ENCODE assay signal across 16 cellular contexts in the genomic region with DNA sequence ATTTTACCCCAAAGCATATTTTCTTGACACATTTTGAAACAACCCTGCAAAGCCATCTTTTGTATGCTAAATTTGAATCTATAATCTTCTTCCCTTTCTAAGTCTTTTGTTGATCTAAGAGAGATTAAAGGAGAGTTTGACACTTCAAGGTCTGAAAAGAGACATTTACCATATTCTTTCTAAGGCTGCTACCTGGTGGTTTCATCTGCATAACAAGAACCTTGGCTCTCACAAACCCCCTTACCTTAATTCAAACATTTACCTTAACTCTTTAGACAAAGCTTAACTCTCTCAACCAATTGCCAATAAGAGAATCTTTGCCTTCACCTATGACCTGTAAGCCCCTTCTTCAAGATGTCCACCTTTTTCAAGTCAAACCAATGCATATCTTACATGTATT.
DNase-seq lines count a peak whose midpoint lies in the region; ATAC-seq lines count a peak whose summit lies in the region.
"Had no signal": no experiment of that assay in that cellular context is flagged by ENCODE, and none has a peak within 500 bp of the region (broad histone marks: within the 10 kb centered on the region; RNA-seq: fewer than 3 reads in every experiment).

No MANE protein-coding gene starts in this region.

- H3K4me1 Mint-ChIP-seq in activated naive CD8-positive, alpha-beta T cell treated with anti-CD3 and anti-CD28 coated beads for 36 hours = no peaks in the 10 kb centered on the region

- no peak overlapping the region for H2BK5ac ChIP-seq in mesendoderm (ENCODE audit: low read length)

- no peak overlapping the region for H3K4me2 ChIP-seq in mesendoderm (ENCODE audit: low read length)
- H3K4me2 ChIP-seq: BLaER1 treated with 17β-estradiol and CSF1 and Interleukin-3, amounts not matched to agents 10 nM and 100 nM; KMS-11 had no signal

- 0 out of 2 replicates have a peak, but pooled peaks cover 10% of the 10 kb centered on the region for H3K9me3 ChIP-seq in NT2/D1 (ENCODE audit: insufficient read depth, low read length)
- H3K9me3 ChIP-seq: BLaER1 treated with 17β-estradiol and CSF1 and Interleukin-3, amounts not matched to agents 10 nM and 100 nM; HAP-1 had no signal

- no peak overlapping the region for H3K4me3 Mint-ChIP-seq in activated naive CD8-positive, alpha-beta T cell treated with anti-CD3 and anti-CD28 coated beads for 36 hours
- H3K4me3 Mint-ChIP-seq: CD4-positive, alpha-beta T cell; HFFc6 had no signal

- no peak overlapping the region for H2AK5ac ChIP-seq in mesendoderm (ENCODE audit: low read length)

- peaks cover 2% of the 10 kb centered on the region for H3K4me1 ChIP-seq in NT2/D1 (ENCODE audit: insufficient read depth, insufficient read length)
- peaks cover 1% of the 10 kb centered on the region for H3K4me1 ChIP-seq in mesendoderm (ENCODE audit: control insufficient read depth, low read depth, low read length)
- H3K4me1 ChIP-seq: BLaER1 treated with 17β-estradiol and CSF1 and Interleukin-3, amounts not matched to agents 10 nM and 100 nM had no signal

- H3K9ac ChIP-seq in NT2/D1 (ENCODE audit: insufficient read length, low read depth) (no peak overlapping the region), mesendoderm (ENCODE audit: low read length) (no peak overlapping the region)
- H3K9ac ChIP-seq: BLaER1 treated with 17β-estradiol and CSF1 and Interleukin-3, amounts not matched to agents 10 nM and 100 nM; KMS-11 had no signal

- H3K36me3 Mint-ChIP-seq in activated naive CD8-positive, alpha-beta T cell treated with anti-CD3 and anti-CD28 coated beads for 36 hours = no peaks in the 10 kb centered on the region

- no peaks in the 10 kb centered on the region for H3K27me3 Mint-ChIP-seq in activated naive CD8-positive, alpha-beta T cell treated with anti-CD3 and anti-CD28 coated beads for 36 hours
- H3K27me3 Mint-ChIP-seq: CD4-positive, alpha-beta T cell had no signal

- no peak overlapping the region for H2BK120ac ChIP-seq in mesendoderm (ENCODE audit: low read depth, low read length)

- no peak overlapping the region for H3K56ac ChIP-seq in mesendoderm (ENCODE audit: low read length)

- H3K4ac ChIP-seq in mesendoderm (ENCODE audit: low read depth, low read length) = no peak overlapping the region

- no peak overlapping the region for H3K27ac Mint-ChIP-seq in activated naive CD8-positive, alpha-beta T cell treated with anti-CD3 and anti-CD28 coated beads for 36 hours
- H3K27ac Mint-ChIP-seq: CD4-positive, alpha-beta T cell; HFFc6 had no signal

- no peak for ATAC-seq in HG02885 (IDR thresholded peaks at IDR 0.05; ENCODE audit: poor library complexity, unreplicated experiment)
- ATAC-seq: GM12878, HepG2 had no signal

- no peak overlapping the region for H3K27ac ChIP-seq in mesendoderm (ENCODE audit: low read depth, low read length)
- H3K27ac ChIP-seq: BLaER1 treated with 17β-estradiol and CSF1 and Interleukin-3, amounts not matched to agents 10 nM and 100 nM; KMS-11 had no signal

- peaks cover 15% of the 10 kb centered on the region for H3K9me3 Mint-ChIP-seq in activated naive CD8-positive, alpha-beta T cell treated with anti-CD3 and anti-CD28 coated beads for 36 hours
- H3K9me3 Mint-ChIP-seq: HFFc6 had no signal

- H4K8ac ChIP-seq in mesendoderm (ENCODE audit: low read depth, low read length) = no peak overlapping the region

- DNase-seq in H7 (peak; percentile 10), NT2/D1 (ENCODE audit: low read depth, low spot score) (peak; percentile 25), iPS DF 19.7 (ENCODE audit: low read depth, low spot score) (peak; percentile 45), mesendoderm (peak; percentile 6), HCEC 1CT (no peak)
- DNase-seq in activated naive CD8-positive, alpha-beta T cell treated with anti-CD3 and anti-CD28 coated beads for 36 hours = no peak
- DNase-seq: ACHN; CD4-positive, alpha-beta T cell; DMS79; HFFc6 had no signal

- H3K23ac ChIP-seq in mesendoderm (ENCODE audit: low read length) = no peak overlapping the region

- no peak overlapping the region for H2BK15ac ChIP-seq in mesendoderm (replicated peaks; ENCODE audit: low read depth)

- H3K79me1 ChIP-seq in mesendoderm (ENCODE audit: low read length) = no peaks in the 10 kb centered on the region

- no peaks in the 10 kb centered on the region for H3K27me3 ChIP-seq in H7 (ENCODE audit: control insufficient read depth, insufficient read depth, low read length)
- H3K27me3 ChIP-seq in NT2/D1 (ENCODE audit: insufficient read depth, insufficient read length) = no peaks in the 10 kb centered on the region
- no peaks in the 10 kb centered on the region for H3K27me3 ChIP-seq in mesendoderm (ENCODE audit: insufficient read depth, low read length, poor library complexity)
- H3K27me3 ChIP-seq: BLaER1 treated with 17β-estradiol and CSF1 and Interleukin-3, amounts not matched to agents 10 nM and 100 nM had no signal

- no peak overlapping the region for H3K18ac ChIP-seq in mesendoderm (ENCODE audit: low read length)

- H3K36me3 ChIP-seq in H7 (replicated peaks; ENCODE audit: control insufficient read depth, insufficient read depth, low read length) (no peaks in the 10 kb centered on the region), NT2/D1 (ENCODE audit: insufficient read depth, insufficient read length, low read length) (no peaks in the 10 kb centered on the region), mesendoderm (ENCODE audit: control insufficient read depth, insufficient read depth, low read length) (no peaks in the 10 kb centered on the region)
- H3K36me3 ChIP-seq: BLaER1 treated with 17β-estradiol and CSF1 and Interleukin-3, amounts not matched to agents 10 nM and 100 nM; HAP-1 had no signal

- no peak overlapping the region for H4K5ac ChIP-seq in mesendoderm (ENCODE audit: low read length)

- H3K79me2 ChIP-seq in mesendoderm (ENCODE audit: control insufficient read depth, insufficient read depth, low read length) = no peaks in the 10 kb centered on the region

- H3K4me3 ChIP-seq in H7 (ENCODE audit: insufficient read depth, low read depth, low read length) (no peak overlapping the region), NT2/D1 (ENCODE audit: insufficient read length, low read depth) (no peak overlapping the region), mesendoderm (ENCODE audit: low read length) (no peak overlapping the region)
- H3K4me3 ChIP-seq: BLaER1 treated with 17β-estradiol and CSF1 and Interleukin-3, amounts not matched to agents 10 nM and 100 nM; GM12878; HAP-1 had no signal

Comparison
In these comparisons a context has a peak if more than half of its experiments do, and no peak if none do; other contexts are left out.
1. DNase-seq: peak in H7 (single experiment), NT2/D1 (single experiment), iPS DF 19.7 (single experiment) and mesendoderm (single experiment); none in activated naive CD8-positive, alpha-beta T cell treated with anti-CD3 and anti-CD28 coated beads for 36 hours (single experiment) and HCEC 1CT (single experiment).